Comparison of ENCODE assay signal across 8 cellular contexts in the genomic region with DNA sequence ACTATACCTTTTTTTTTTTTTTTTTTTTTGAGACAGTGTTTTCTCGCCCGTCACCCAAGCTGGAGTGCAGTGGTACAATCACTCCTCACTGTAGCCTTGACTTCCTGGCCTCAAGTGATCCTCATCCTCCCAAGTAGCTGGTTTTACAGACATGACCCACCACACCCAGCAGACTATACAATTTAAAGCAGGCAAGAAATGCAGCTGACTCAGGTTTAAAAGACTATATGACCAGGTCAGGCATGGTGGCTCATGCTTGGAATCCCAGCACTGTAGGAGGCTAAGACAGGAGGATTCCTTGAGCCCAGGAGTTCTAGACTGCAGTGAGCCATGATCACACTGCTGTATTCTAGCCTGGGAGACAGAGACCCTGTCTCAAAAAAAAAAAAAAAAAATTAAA.
"Had no signal": no experiment of that assay in that cellular context is flagged by ENCODE, and none has a peak within 500 bp of the region (broad histone marks: within the 10 kb centered on the region; RNA-seq: fewer than 3 reads in every experiment).

No MANE protein-coding gene starts in this region.

- H3K9ac ChIP-seq: GM23248 had no signal

- H3K27me3 Mint-ChIP-seq: IgD-negative memory B cell had no signal

- H3K4me1 Mint-ChIP-seq: IgD-negative memory B cell had no signal

- H3K4me3 Mint-ChIP-seq: H9, IgD-negative memory B cell had no signal

- H3K9me3 Mint-ChIP-seq: H9 had no signal

- H3K27ac Mint-ChIP-seq: H9, IgD-negative memory B cell had no signal

- H3K4me3 ChIP-seq: GM23248 had no signal

- DNase-seq: GM23248, GOT3, H9, HCEC 1CT, KBM-7 had no signal

- H2AFZ ChIP-seq: GM23248 had no signal

- H3K36me3 Mint-ChIP-seq: IgD-negative memory B cell had no signal

- H3K27ac ChIP-seq: GM23248 had no signal

- FAIRE-seq: H54, HTR-8/SVneo had no signal
